In genomic region chr10:74837750-74838149, GRCh38 we compare ENCODE assay signal across 3 cellular contexts.
A peak's percentile ranks its signal among the peaks of the same experiment; 100 is the strongest.
TF ChIP-seq lines count a peak whose summit lies in the region.

No MANE protein-coding gene starts in this region.

TF ChIP-seq in SK-N-SH, 30 proteins besides CTCF, POLR2A, EP300 and RAD21:
- TF ChIP-seq GATA2 (CRISPR knock-in tag; IDR thresholded peaks at IDR 0.05) (peak; percentile 83), CHD2 (IDR thresholded peaks at IDR 0.05; ENCODE audit: low read length, partially characterized antibody) (peak; percentile 54), RFX5 (IDR thresholded peaks at IDR 0.05; ENCODE audit: low read length) (no peak)

TF ChIP-seq in SK-N-SH treated with all-trans-retinoic acid at 6 μM for 48 hours, 23 proteins besides CTCF, POLR2A, EP300 and RAD21:
- TF ChIP-seq ISL1 (CRISPR knock-in tag; IDR thresholded peaks at IDR 0.05) (no peak), ZNF8 (CRISPR knock-in tag; IDR thresholded peaks at IDR 0.05) (no peak), TCF4 (CRISPR knock-in tag; IDR thresholded peaks at IDR 0.05; ENCODE audit: borderline replicate concordance) (no peak), ZFP3 (CRISPR knock-in tag; IDR thresholded peaks at IDR 0.05) (no peak), ZNF565 (CRISPR knock-in tag; conservative IDR thresholded peaks at IDR 0.05; ENCODE audit: low read depth) (no peak), ESRRG (CRISPR knock-in tag; IDR thresholded peaks at IDR 0.05) (no peak), OSR1 (CRISPR knock-in tag; IDR thresholded peaks at IDR 0.05) (no peak)

TF ChIP-seq in IMR-90, 13 proteins besides CTCF, POLR2A, EP300 and RAD21:
- TF ChIP-seq MAFK (IDR thresholded peaks at IDR 0.05; ENCODE audit: low read depth, low read length): no peak
- TF ChIP-seq, protein P1, sequence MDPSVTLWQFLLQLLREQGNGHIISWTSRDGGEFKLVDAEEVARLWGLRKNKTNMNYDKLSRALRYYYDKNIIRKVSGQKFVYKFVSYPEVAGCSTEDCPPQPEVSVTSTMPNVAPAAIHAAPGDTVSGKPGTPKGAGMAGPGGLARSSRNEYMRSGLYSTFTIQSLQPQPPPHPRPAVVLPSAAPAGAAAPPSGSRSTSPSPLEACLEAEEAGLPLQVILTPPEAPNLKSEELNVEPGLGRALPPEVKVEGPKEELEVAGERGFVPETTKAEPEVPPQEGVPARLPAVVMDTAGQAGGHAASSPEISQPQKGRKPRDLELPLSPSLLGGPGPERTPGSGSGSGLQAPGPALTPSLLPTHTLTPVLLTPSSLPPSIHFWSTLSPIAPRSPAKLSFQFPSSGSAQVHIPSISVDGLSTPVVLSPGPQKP (IDR thresholded peaks at IDR 0.05; ENCODE audit: borderline replicate concordance, low read depth, low read length): no peak
- TF ChIP-seq RCOR1 (IDR thresholded peaks at IDR 0.05; ENCODE audit: insufficient replicate concordance, low read length): no peak
